ENCODE assay signal across 20 cellular contexts in the genomic region with DNA sequence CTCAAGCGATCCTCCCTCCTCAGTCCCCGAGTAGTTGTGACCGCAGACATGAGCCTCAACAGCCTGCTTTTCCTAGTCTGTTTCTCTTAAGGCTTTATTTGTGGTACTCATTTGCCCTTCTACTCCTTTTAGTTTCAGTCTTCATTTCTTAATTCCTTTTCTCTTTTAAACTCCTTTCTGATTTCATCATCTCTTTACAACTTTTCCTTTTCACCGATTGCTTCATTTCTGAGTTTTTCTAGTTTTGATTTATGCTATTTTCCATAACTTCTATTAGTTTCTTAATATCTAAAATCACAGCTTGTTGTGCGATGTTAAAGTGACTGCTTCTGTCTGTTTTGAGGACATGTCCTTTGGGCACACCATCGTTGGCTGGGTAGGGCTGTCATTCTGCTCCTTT. TPM values are rescaled to one million over a fixed set of nuclear protein-coding genes. Genes with fewer than 3 reads are reported as not detected.
"Had no signal": no experiment of that assay in that cellular context is flagged by ENCODE, and none has a peak within 500 bp of the region (broad histone marks: within the 10 kb centered on the region; RNA-seq: fewer than 3 reads in every experiment).

No MANE protein-coding gene starts in this region.

- H3K4me1 Mint-ChIP-seq: activated naive CD4-positive, alpha-beta T cell treated with anti-CD3 and anti-CD28 coated beads, Interleukin-2, amount 10 ng/mL, durations not matched to agents 7 days and 5 days had no signal

- H3K27ac Mint-ChIP-seq: activated naive CD4-positive, alpha-beta T cell treated with anti-CD3 and anti-CD28 coated beads, Interleukin-2, amount 10 ng/mL, durations not matched to agents 7 days and 5 days; activated T-helper 2 cell treated with anti-CD3 and anti-CD28 coated beads, Interferon-gamma antibody, Interleukin-2, Interleukin-4, amounts not matched to agents 10 μg/mL and 5 μg/mL and 100 μg/mL, durations not matched to agents 14 hours and 24 hours and 36 hours had no signal

- H3K4me3 Mint-ChIP-seq: activated naive CD4-positive, alpha-beta T cell treated with anti-CD3 and anti-CD28 coated beads, Interleukin-2, amount 10 ng/mL, durations not matched to agents 7 days and 5 days had no signal

- H3K4me2 ChIP-seq: hepatocyte had no signal

- H3K27me3 ChIP-seq: cardiac muscle cell, hepatocyte had no signal

- H3K4me3 ChIP-seq: cardiac muscle cell, hepatocyte, lung had no signal

- DNase-seq: activated CD4-positive, alpha-beta T cell treated with anti-CD3 and anti-CD28 coated beads for 1 hour; activated CD4-positive, alpha-beta T cell treated with anti-CD3 and anti-CD28 coated beads, Interleukin-2, amount 50 U/mL, for 4 hours; activated naive CD4-positive, alpha-beta T cell treated with anti-CD3 and anti-CD28 coated beads, Interleukin-2, amount 10 ng/mL, durations not matched to agents 7 days and 5 days; activated T-cell treated with anti-CD3 and anti-CD28 coated beads for 4 hours; erythroblast; islet precursor cell; midbrain; stimulated activated CD4-positive, alpha-beta T cell treated with anti-CD3 and anti-CD28 coated beads, Interleukin-12 subunit alpha, Interleukin-12 subunit beta, amount 100 ng/mL, for 4 hours; stimulated activated CD4-positive, alpha-beta T cell treated with anti-CD3 and anti-CD28 coated beads, Interleukin-2, amount 100 ng/mL, for 24 hours; T-helper 9 cell had no signal

- H3K79me2 ChIP-seq: hepatocyte had no signal

- H3K36me3 ChIP-seq: cardiac muscle cell had no signal

- H3K27ac ChIP-seq: hepatocyte had no signal

- H2AFZ ChIP-seq: hepatocyte had no signal

- H3K36me3 Mint-ChIP-seq: activated naive CD4-positive, alpha-beta T cell treated with anti-CD3 and anti-CD28 coated beads, Interleukin-2, amount 10 ng/mL, durations not matched to agents 7 days and 5 days had no signal

- H3K9me3 Mint-ChIP-seq: activated naive CD4-positive, alpha-beta T cell treated with anti-CD3 and anti-CD28 coated beads, Interleukin-2, amount 10 ng/mL, durations not matched to agents 7 days and 5 days; activated T-helper 2 cell treated with anti-CD3 and anti-CD28 coated beads, Interferon-gamma antibody, Interleukin-2, Interleukin-4, amounts not matched to agents 10 μg/mL and 5 μg/mL and 100 μg/mL, durations not matched to agents 14 hours and 24 hours and 36 hours had no signal

RNA-seq across cellular contexts. Expression of gene MRGPRF, which starts 17.3 kb away (rescaled TPM):
- total RNA-seq: activated T-helper 2 cell treated with anti-CD3 and anti-CD28 coated beads, Interferon-gamma antibody, Interleukin-2, Interleukin-4, amounts not matched to agents 10 μg/mL and 5 μg/mL and 100 μg/mL, durations not matched to agents 14 hours and 24 hours and 36 hours; myocyte; pulmonary artery endothelial cell had no signal
- polyA plus RNA-seq: neural cell had no signal

RNA-seq across cellular contexts. Expression of gene MRGPRD, which starts 49.5 kb away (rescaled TPM):
- total RNA-seq: activated T-helper 2 cell treated with anti-CD3 and anti-CD28 coated beads, Interferon-gamma antibody, Interleukin-2, Interleukin-4, amounts not matched to agents 10 μg/mL and 5 μg/mL and 100 μg/mL, durations not matched to agents 14 hours and 24 hours and 36 hours; cardiac muscle cell; dermis microvascular lymphatic vessel endothelial cell; hepatocyte; lung; myocyte; osteocyte; pulmonary artery endothelial cell; urinary bladder had no signal
- polyA plus RNA-seq: cardiac muscle cell, hepatocyte, lung, neural cell had no signal
